In genomic region chr16:70508752-70509151, GRCh38 we compare ENCODE assay signal across 10 cellular contexts. TPM values are rescaled to one million over a fixed set of nuclear protein-coding genes. Genes with fewer than 3 reads are reported as not detected.
DNase-seq lines count a peak whose midpoint lies in the region; ATAC-seq, FAIRE-seq and TF ChIP-seq lines count a peak whose summit lies in the region.
"Had no signal": no experiment of that assay in that cellular context is flagged by ENCODE, and none has a peak within 500 bp of the region (broad histone marks: within the 10 kb centered on the region; RNA-seq: fewer than 3 reads in every experiment).

No MANE protein-coding gene starts in this region.

- peak; percentile 15 for FAIRE-seq in G401.6 (lab: Jason Lieb, UNC)

- no peaks in the 10 kb centered on the region for H3K9me3 Mint-ChIP-seq in activated naive CD8-positive, alpha-beta T cell treated with anti-CD3 and anti-CD28 coated beads for 36 hours
- H3K9me3 Mint-ChIP-seq in naive B cell = no peaks in the 10 kb centered on the region
- H3K9me3 Mint-ChIP-seq: GM23338; stimulated activated naive B cell treated with anti-CD40 and anti-IgM and Interleukin-4, amounts not matched to agents 10 μg/mL and 1 μg/mL and 100 μg/mL, for 72 hours had no signal

- ATAC-seq in naive B cell (ENCODE audit: low read depth in 2 of 2) (peak; percentile 25 to 51), HG03342 (IDR thresholded peaks at IDR 0.05; ENCODE audit: unreplicated experiment) (no peak), HG02798 (IDR thresholded peaks at IDR 0.05; ENCODE audit: poor library complexity, unreplicated experiment) (no peak), HG03439 (IDR thresholded peaks at IDR 0.05; ENCODE audit: unreplicated experiment) (no peak)
- ATAC-seq: GM23338; stimulated activated naive B cell treated with anti-CD40 and anti-IgM and Interleukin-4, amounts not matched to agents 10 μg/mL and 1 μg/mL and 100 μg/mL, for 72 hours had no signal

- no peaks in the 10 kb centered on the region for H3K27me3 Mint-ChIP-seq in activated naive CD8-positive, alpha-beta T cell treated with anti-CD3 and anti-CD28 coated beads for 36 hours
- no peaks in the 10 kb centered on the region for H3K27me3 Mint-ChIP-seq in naive B cell
- H3K27me3 Mint-ChIP-seq: stimulated activated naive B cell treated with anti-CD40 and anti-IgM and Interleukin-4, amounts not matched to agents 10 μg/mL and 1 μg/mL and 100 μg/mL, for 72 hours had no signal

- DNase-seq in LNCaP clone FGC (ENCODE audit: low read depth) = no peak
- DNase-seq in activated naive CD8-positive, alpha-beta T cell treated with anti-CD3 and anti-CD28 coated beads for 36 hours = no peak
- peak; percentile 6 for DNase-seq in naive B cell
- no peak for DNase-seq in activated CD4-positive, CD25-positive, alpha-beta regulatory T cell (lab: John Stamatoyannopoulos, UW)
- DNase-seq: stimulated activated naive B cell treated with anti-CD40 and anti-IgM and Interleukin-4, amounts not matched to agents 10 μg/mL and 1 μg/mL and 100 μg/mL, for 72 hours had no signal

- no peak overlapping the region for H3K4me3 Mint-ChIP-seq in activated naive CD8-positive, alpha-beta T cell treated with anti-CD3 and anti-CD28 coated beads for 36 hours
- H3K4me3 Mint-ChIP-seq in naive B cell = no peak overlapping the region
- H3K4me3 Mint-ChIP-seq: GM23338; stimulated activated naive B cell treated with anti-CD40 and anti-IgM and Interleukin-4, amounts not matched to agents 10 μg/mL and 1 μg/mL and 100 μg/mL, for 72 hours had no signal

- peaks cover 5% of the 10 kb centered on the region for H3K4me1 Mint-ChIP-seq in activated naive CD8-positive, alpha-beta T cell treated with anti-CD3 and anti-CD28 coated beads for 36 hours
- peaks cover 9% of the 10 kb centered on the region in 3 donors for H3K4me1 Mint-ChIP-seq in naive B cell
- H3K4me1 Mint-ChIP-seq: GM23338 had no signal

- H3K36me3 Mint-ChIP-seq in activated naive CD8-positive, alpha-beta T cell treated with anti-CD3 and anti-CD28 coated beads for 36 hours = peaks cover 9% of the 10 kb centered on the region
- peaks cover 11% of the 10 kb centered on the region in 2 donors for H3K36me3 Mint-ChIP-seq in naive B cell

- peak overlapping the region; percentile 5 for H3K27ac Mint-ChIP-seq in activated naive CD8-positive, alpha-beta T cell treated with anti-CD3 and anti-CD28 coated beads for 36 hours
- H3K27ac Mint-ChIP-seq in naive B cell = peak overlapping the region in 2 of 6 donors; percentile 26 to 54
- H3K27ac Mint-ChIP-seq: GM23338 had no signal

- peak; percentile 11; the same call in 1 of the 2 replicates for TF ChIP-seq CTCF in LNCaP clone FGC (IDR thresholded peaks at IDR 0.05; ENCODE audit: control insufficient read depth, extremely low read depth, insufficient read depth)

- H3K4me3 ChIP-seq in LNCaP clone FGC (ENCODE audit: low read depth, low read length) = no peak overlapping the region
- H3K4me3 ChIP-seq: GM23338 had no signal

RNA-seq across cellular contexts. Expression of gene COG4, which starts 14.6 kb away (rescaled TPM):
- 10 to 100 TPM; 45.5 TPM for total RNA-seq in activated naive CD8-positive, alpha-beta T cell treated with anti-CD3 and anti-CD28 coated beads for 36 hours
- 10 to 100 TPM; 41.7 to 83.4 (median 51.2) TPM for polyA plus RNA-seq in naive B cell (ENCODE audit: low read depth in 6 of 6)

RNA-seq across cellular contexts. Expression of gene SF3B3, which starts 14.9 kb away (rescaled TPM):
- 100 to 1,000 TPM; 545 to 550 TPM for total RNA-seq in activated naive CD8-positive, alpha-beta T cell treated with anti-CD3 and anti-CD28 coated beads for 36 hours
- polyA plus RNA-seq in naive B cell (ENCODE audit: low read depth in 6 of 6) = 100 to 1,000 TPM in 1 of 6 donors, 10 to 100 TPM in 5; 29.3 to 136 (median 74.0) TPM

RNA-seq across cellular contexts. Expression of gene FCSK, which starts 54.4 kb away (rescaled TPM):
- total RNA-seq in activated naive CD8-positive, alpha-beta T cell treated with anti-CD3 and anti-CD28 coated beads for 36 hours = 1 to 10 TPM; 8.7 to 9.6 TPM
- 1 to 10 TPM; 2.5 to 5.8 (median 4.7) TPM for polyA plus RNA-seq in naive B cell (ENCODE audit: low read depth in 6 of 6)

Comparison
In these comparisons a context has a peak if more than half of its experiments do, and no peak if none do; other contexts are left out.
1. ATAC-seq: peak in naive B cell (2 of 2); none in HG03342 (single experiment), HG02798 (single experiment) and HG03439 (single experiment).